In the genomic region with DNA sequence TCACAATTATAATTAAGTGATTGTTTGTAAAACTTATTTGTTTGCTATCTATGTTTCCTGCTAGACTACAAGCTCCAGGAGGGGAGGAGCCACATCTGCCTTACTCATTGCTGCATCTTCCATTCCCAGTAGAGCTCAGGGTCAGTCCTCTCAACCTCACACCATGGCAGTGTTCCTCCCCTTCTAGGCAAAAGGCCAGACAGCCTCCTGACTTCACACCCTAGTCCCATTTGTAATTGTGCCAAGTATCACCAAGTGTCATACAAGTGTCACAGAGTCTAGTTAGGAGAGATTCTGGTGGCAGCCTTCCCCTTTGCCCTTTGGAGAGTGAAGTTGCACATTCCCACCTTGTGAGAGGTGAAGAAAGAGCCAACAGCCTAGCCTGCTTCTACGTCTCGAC, we compare ENCODE assay signal across 27 cellular contexts.
"Had no signal": no experiment of that assay in that cellular context is flagged by ENCODE, and none has a peak within 500 bp of the region (broad histone marks: within the 10 kb centered on the region; RNA-seq: fewer than 3 reads in every experiment).

No MANE protein-coding gene starts in this region.

- H3K9me3 ChIP-seq: sigmoid colon, upper lobe of left lung had no signal

- H3K27me3 ChIP-seq: upper lobe of left lung had no signal

- H3K36me3 Mint-ChIP-seq: activated naive CD4-positive, alpha-beta T cell treated with anti-CD3 and anti-CD28 coated beads, Interleukin-2, amount 50 U/mL, for 72 hours; brain; naive B cell had no signal

- H3K27me3 Mint-ChIP-seq: activated B cell treated with CpG ODN at 0.5 μM for 24 hours; activated T-cell treated with anti-CD3 and anti-CD28 coated beads, Interleukin-2, amount 50 U/mL, for 24 hours had no signal

- DNase-seq: activated B cell treated with CpG ODN at 0.5 μM for 24 hours; activated CD4-positive, alpha-beta T cell treated with anti-CD3 and anti-CD28 coated beads for 36 hours; activated CD4-positive, alpha-beta T cell treated with anti-CD3 and anti-CD28 coated beads, Interleukin-2, amount 50 U/mL, for 4 hours; activated CD8-positive, alpha-beta memory T cell treated with anti-CD3 and anti-CD28 coated beads for 24 hours; activated CD8-positive, alpha-beta memory T cell treated with anti-CD3 and anti-CD28 coated beads, Interleukin-2, amount 50 U/mL, for 4 hours; activated T-cell treated with anti-CD3 and anti-CD28 coated beads, Interleukin-2, amount 50 U/mL, for 24 hours; aorta; central memory CD4-positive, alpha-beta T cell; dermis blood vessel endothelial cell; effector CD8-positive, alpha-beta T cell; erythroblast; foreskin fibroblast; kidney; naive B cell; occipital lobe; posterior cingulate gyrus; sigmoid colon; stimulated activated CD4-positive, alpha-beta T cell treated with anti-CD3 and anti-CD28 coated beads, Interleukin-2, amount 100 ng/mL, for 48 hours; stimulated activated CD8-positive, alpha-beta memory T cell treated with anti-CD3 and anti-CD28 coated beads, Interleukin-4, amount 100 ng/mL, for 48 hours; stimulated activated naive CD4-positive, alpha-beta T cell; T1000; upper lobe of left lung had no signal

- H3K36me3 ChIP-seq: sigmoid colon, upper lobe of left lung had no signal

- H3K4me3 Mint-ChIP-seq: activated B cell treated with CpG ODN at 0.5 μM for 24 hours; activated CD4-positive, alpha-beta T cell treated with anti-CD3 and anti-CD28 coated beads for 36 hours; activated T-cell treated with anti-CD3 and anti-CD28 coated beads, Interleukin-2, amount 50 U/mL, for 24 hours; activated T-helper 17 cell treated with anti-CD3 and anti-CD28 coated beads, Interleukin-2, amount 50 U/mL, for 72 hours; brain; naive B cell; neural crest cell; T-helper 1 cell treated with Interleukin-12 subunit alpha and Interleukin-12 subunit beta and Interleukin-4 antibody, amounts not matched to agents 30 μg/mL and 1 μg/mL, for 36 hours had no signal

- H3K9me3 Mint-ChIP-seq: activated B cell treated with CpG ODN at 0.5 μM for 24 hours; activated naive CD4-positive, alpha-beta T cell treated with anti-CD3 and anti-CD28 coated beads, Interleukin-2, amount 50 U/mL, for 72 hours; activated T-cell treated with anti-CD3 and anti-CD28 coated beads, Interleukin-2, amount 50 U/mL, for 24 hours; activated T-helper 17 cell treated with anti-CD3 and anti-CD28 coated beads, Interleukin-2, amount 50 U/mL, for 72 hours; neural crest cell; T-helper 1 cell treated with Interleukin-12 subunit alpha and Interleukin-12 subunit beta and Interleukin-4 antibody, amounts not matched to agents 30 μg/mL and 1 μg/mL, for 36 hours had no signal

- H3K4me1 ChIP-seq: upper lobe of left lung had no signal

- H3K4me3 ChIP-seq: sigmoid colon, upper lobe of left lung had no signal

- H3K27ac Mint-ChIP-seq: activated B cell treated with CpG ODN at 0.5 μM for 24 hours; activated CD4-positive, alpha-beta T cell treated with anti-CD3 and anti-CD28 coated beads for 36 hours; activated naive CD4-positive, alpha-beta T cell treated with anti-CD3 and anti-CD28 coated beads, Interleukin-2, amount 50 U/mL, for 72 hours; activated T-cell treated with anti-CD3 and anti-CD28 coated beads, Interleukin-2, amount 50 U/mL, for 24 hours; activated T-helper 17 cell treated with anti-CD3 and anti-CD28 coated beads, Interleukin-2, amount 50 U/mL, for 72 hours; naive B cell; T-helper 1 cell treated with Interleukin-12 subunit alpha and Interleukin-12 subunit beta and Interleukin-4 antibody, amounts not matched to agents 30 μg/mL and 1 μg/mL, for 36 hours had no signal

- ATAC-seq: activated CD4-positive, alpha-beta T cell treated with anti-CD3 and anti-CD28 coated beads for 36 hours; activated naive CD4-positive, alpha-beta T cell treated with anti-CD3 and anti-CD28 coated beads, Interleukin-2, amount 50 U/mL, for 72 hours; activated T-helper 17 cell treated with anti-CD3 and anti-CD28 coated beads, Interleukin-2, amount 50 U/mL, for 72 hours had no signal

- H3K4me1 Mint-ChIP-seq: activated B cell treated with CpG ODN at 0.5 μM for 24 hours; activated CD4-positive, alpha-beta T cell treated with anti-CD3 and anti-CD28 coated beads for 36 hours; activated T-helper 17 cell treated with anti-CD3 and anti-CD28 coated beads, Interleukin-2, amount 50 U/mL, for 72 hours; naive B cell had no signal

- H3K27ac ChIP-seq: sigmoid colon, upper lobe of left lung had no signal
